13 cellular contexts compared by ENCODE assay signal in genomic region chr15:95684693-95685115, GRCh38.
DNase-seq lines count a peak whose midpoint lies in the region; ATAC-seq, FAIRE-seq and TF ChIP-seq lines count a peak whose summit lies in the region.
"Had no signal": no experiment of that assay in that cellular context is flagged by ENCODE, and none has a peak within 500 bp of the region (broad histone marks: within the 10 kb centered on the region; RNA-seq: fewer than 3 reads in every experiment).

No MANE protein-coding gene starts in this region.

- ATAC-seq in GM21367 (IDR thresholded peaks at IDR 0.05; ENCODE audit: unreplicated experiment), result no peak
- ATAC-seq: gastroesophageal sphincter had no signal

- H3K9me3 ChIP-seq in kidney (ENCODE audit: control insufficient read depth in 1 of 2, low read length in 2 of 2) (no peaks in the 10 kb centered on the region), spleen (no peaks in the 10 kb centered on the region)
- H3K9me3 ChIP-seq: gastroesophageal sphincter had no signal

- H3K4me3 ChIP-seq in ACC112 (ENCODE audit: low read depth, low read length) (peak overlapping the region; percentile 1; the same call in 1 of the 2 replicates), astrocyte of the spinal cord (ENCODE audit: low read depth, low read length) (no peak overlapping the region), kidney (ENCODE audit: low read length in 2 of 2) (no peak overlapping the region), spleen (no peak overlapping the region)
- H3K4me3 ChIP-seq: gastroesophageal sphincter, SK-N-MC, skin epidermis had no signal

- H2AFZ ChIP-seq in ACC112 (ENCODE audit: low read length, unreplicated experiment), result peak overlapping the region; percentile 16

- H3K9ac ChIP-seq in kidney (ENCODE audit: low read length in 2 of 2), result no peak overlapping the region

- DNase-seq in HS-5 (ENCODE audit: low read depth), result peak; percentile 83
- peak; percentile 82 for DNase-seq in astrocyte of the spinal cord (ENCODE audit: low read depth, low spot score)
- no peak for DNase-seq in kidney
- no peak for DNase-seq in hippocampal formation (lab: John Stamatoyannopoulos, UW)
- no peak for DNase-seq in spleen
- DNase-seq in GM13977 (ENCODE audit: low spot score), result no peak
- DNase-seq: aorta, NCI-H446 had no signal

- H3K79me2 ChIP-seq in ACC112 (ENCODE audit: control insufficient read depth, insufficient read depth, low read length, unreplicated experiment), result no peaks in the 10 kb centered on the region

- TF ChIP-seq CTCF in astrocyte of the spinal cord (IDR thresholded peaks at IDR 0.05; ENCODE audit: low read depth, low read length) (no peak), kidney (IDR thresholded peaks at IDR 0.05; ENCODE audit: borderline replicate concordance, extremely low read depth, insufficient read depth) (no peak), spleen (IDR thresholded peaks at IDR 0.05 in 8 of 11, conservative IDR thresholded peaks at IDR 0.05 in 3 of 11) (no peak), GM13977 (IDR thresholded peaks at IDR 0.05; ENCODE audit: extremely low read depth, insufficient read depth, missing control alignments) (no peak)

- 42 to 66% (median 65%) methylated on average over 1 of the region's 1 CpG for WGBS in spleen, 5 donors

- intact Hi-C loops in kidney (cut with DNase I), result no loop called here
- intact Hi-C loops in spleen (cut with DNase I; ENCODE audit: low total_unique reads), result no loop called here

- peaks cover 19% of the 10 kb centered on the region for H3K4me1 ChIP-seq in ACC112 (ENCODE audit: control insufficient read depth, insufficient read depth, low read length, unreplicated experiment)
- no peaks in the 10 kb centered on the region for H3K4me1 ChIP-seq in kidney (ENCODE audit: control insufficient read depth in 1 of 2, insufficient read depth in 1 of 2, low read depth in 1 of 2, low read length in 2 of 2)
- H3K4me1 ChIP-seq in spleen, result no peaks in the 10 kb centered on the region
- H3K4me1 ChIP-seq: gastroesophageal sphincter had no signal

- no peak for TF ChIP-seq POLR2A in spleen (IDR thresholded peaks at IDR 0.05)

- H3K27me3 ChIP-seq in ACC112 (ENCODE audit: insufficient read depth, low read length) (no peaks in the 10 kb centered on the region), spleen (replicated peaks in 1 of 7) (no peaks in the 10 kb centered on the region)
- H3K27me3 ChIP-seq: gastroesophageal sphincter had no signal

- in situ Hi-C loops in astrocyte of the spinal cord (cut with HindIII; ENCODE audit: low sequenced_read_pairs), result no loop called here
- in situ Hi-C loops in GM13977 (cut with MboI; ENCODE audit: low pct_unique_long_range_greater_than_20kb, low sequenced_read_pairs, unreplicated experiment), result no loop called here

- H3K36me3 ChIP-seq in ACC112 (ENCODE audit: insufficient read depth, low read length) (no peaks in the 10 kb centered on the region), kidney (ENCODE audit: control insufficient read depth in 1 of 2, insufficient read depth in 2 of 2, low read length in 2 of 2) (no peaks in the 10 kb centered on the region), spleen (no peaks in the 10 kb centered on the region)
- H3K36me3 ChIP-seq: gastroesophageal sphincter had no signal

- FAIRE-seq in kidney (lab: Jason Lieb, UNC), result peak; percentile 51

- H3K27ac ChIP-seq in ACC112 (ENCODE audit: low read depth, low read length), result peak overlapping the region; percentile 88
- H3K27ac ChIP-seq in kidney (ENCODE audit: low read depth in 2 of 2, low read length in 2 of 2), result no peak overlapping the region
- no peak overlapping the region for H3K27ac ChIP-seq in spleen
- H3K27ac ChIP-seq: gastroesophageal sphincter, SK-N-MC, skin epidermis had no signal

Comparison
In these comparisons a context has a peak if more than half of its experiments do, and no peak if none do; other contexts are left out.
1. DNase-seq: peak in HS-5 (single experiment) and astrocyte of the spinal cord (single experiment); none in kidney (single experiment), hippocampal formation (0 of 2), spleen (single experiment) and GM13977 (single experiment).